16 cellular contexts compared by ENCODE assay signal in the genomic region with DNA sequence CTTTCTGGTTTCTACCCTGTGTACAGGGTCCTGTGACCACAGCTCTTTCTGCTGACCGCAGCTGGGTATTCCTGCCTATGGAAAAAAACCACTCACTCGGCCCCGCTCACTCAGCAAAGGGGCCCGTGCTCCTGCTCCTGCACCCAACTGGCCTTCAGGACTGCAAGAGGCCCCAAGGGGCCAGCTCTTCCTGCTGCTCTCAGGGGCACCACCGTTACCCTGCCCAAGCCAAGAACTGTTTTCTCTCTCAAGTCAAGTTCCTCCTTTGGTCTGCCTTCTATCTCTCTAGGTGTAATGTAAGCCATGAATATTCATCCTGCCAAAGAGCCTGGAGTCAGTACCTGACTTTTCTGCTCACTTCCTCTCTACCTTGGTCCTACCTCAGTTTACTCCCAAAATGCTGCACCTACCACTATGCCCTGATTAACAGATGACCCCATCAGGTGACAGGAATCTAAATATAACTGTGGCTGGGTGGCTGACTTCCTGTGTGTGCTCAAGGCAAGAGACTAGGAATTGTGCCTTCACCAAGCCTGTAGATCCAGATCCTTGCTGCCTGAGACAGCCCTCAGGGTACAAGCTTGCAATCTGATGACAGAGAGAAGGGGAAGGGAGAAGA. TPM values are rescaled to one million over a fixed set of nuclear protein-coding genes. Genes with fewer than 3 reads are reported as not detected.
DNase-seq lines count a peak whose midpoint lies in the region; ATAC-seq, FAIRE-seq and TF ChIP-seq lines count a peak whose summit lies in the region.
"Had no signal": no experiment of that assay in that cellular context is flagged by ENCODE, and none has a peak within 500 bp of the region (broad histone marks: within the 10 kb centered on the region; RNA-seq: fewer than 3 reads in every experiment).

No MANE protein-coding gene starts in this region.

- DNase-seq in activated CD4-positive, alpha-beta memory T cell treated with anti-CD3 and anti-CD28 coated beads, Interleukin-2, amount 10 ng/mL, durations not matched to agents 7 days and 5 days, result no peak
- no peak for DNase-seq in activated CD4-positive, alpha-beta memory T cell treated with anti-CD3 and anti-CD28 coated beads for 36 hours
- DNase-seq in M059J (ENCODE audit: low read depth), result peak; percentile 19
- DNase-seq in K562 (ENCODE audit: extremely low read depth in 1 of 4, low spot score in 3 of 4), result no peak
- DNase-seq in posterior vena cava (ENCODE audit: low spot score), result peak; percentile 77
- DNase-seq in CD8-positive, alpha-beta memory T cell, result no peak
- no peak for DNase-seq in stimulated activated CD4-positive, alpha-beta T cell treated with anti-CD3 and anti-CD28 coated beads, Interleukin-4, amount 100 ng/mL, for 24 hours
- DNase-seq: activated CD4-positive, alpha-beta T cell treated with anti-CD3 and anti-CD28 coated beads, Interleukin-2, amount 50 U/mL, for 48 hours; colonic mucosa; GM23248; NCI-H446 treated with DMSO at 0.1 percent for 48 hours; occipital lobe; SK-N-SH had no signal

- H3K27ac ChIP-seq in K562 (ENCODE audit: extremely low read depth, low read depth, low read length), result no peak overlapping the region
- H3K27ac ChIP-seq in CD8-positive, alpha-beta memory T cell (ENCODE audit: low read depth, low read length), result no peak overlapping the region
- H3K27ac ChIP-seq: colonic mucosa, GM23248 had no signal

- peak overlapping the region; percentile 38 for H3K27ac Mint-ChIP-seq in activated CD4-positive, alpha-beta memory T cell treated with anti-CD3 and anti-CD28 coated beads, Interleukin-2, amount 10 ng/mL, durations not matched to agents 7 days and 5 days
- H3K27ac Mint-ChIP-seq in activated CD4-positive, alpha-beta memory T cell treated with anti-CD3 and anti-CD28 coated beads for 36 hours, result no peak overlapping the region
- H3K27ac Mint-ChIP-seq in CD8-positive, alpha-beta memory T cell, result peak overlapping the region in 3 of 8 donors; percentile 5 to 33 (median 8)
- H3K27ac Mint-ChIP-seq: activated naive CD8-positive, alpha-beta T cell had no signal

- no peaks in the 10 kb centered on the region for H3K9me3 ChIP-seq in K562 (replicated peaks; ENCODE audit: control insufficient read depth, insufficient read depth, low read depth, low read length)
- no peaks in the 10 kb centered on the region for H3K9me3 ChIP-seq in CD8-positive, alpha-beta memory T cell (ENCODE audit: low read length)
- H3K9me3 ChIP-seq: colonic mucosa, SK-N-SH had no signal

- intact Hi-C loops in activated CD4-positive, alpha-beta memory T cell treated with anti-CD3 and anti-CD28 coated beads for 36 hours (cut with micrococcal nuclease), result no loop called here
- intact Hi-C loops in K562 (cut with micrococcal nuclease) (no loop called here), posterior vena cava (cut with DNase I) (no loop called here)

- TF ChIP-seq POLR2A in K562 (conservative IDR thresholded peaks at IDR 0.05), result no peak

- BruUV-seq in K562 (replicated peaks; lab: Mats Ljungman, UMichigan), result no TSS peak

- WGBS in K562 (ENCODE audit: insufficient coverage, low coverage, missing lambda C conversion rate), result 16% methylated on average over 5 of the region's 5 CpGs

- TF ChIP-seq RAD21 in K562 (CRISPR knock-in tag; conservative IDR thresholded peaks at IDR 0.05 in 1 of 2, IDR thresholded peaks at IDR 0.05 in 1 of 2), result no peak

- no peaks in the 10 kb centered on the region for H3K27me3 Mint-ChIP-seq in activated CD4-positive, alpha-beta memory T cell treated with anti-CD3 and anti-CD28 coated beads, Interleukin-2, amount 10 ng/mL, durations not matched to agents 7 days and 5 days
- no peaks in the 10 kb centered on the region for H3K27me3 Mint-ChIP-seq in activated CD4-positive, alpha-beta memory T cell treated with anti-CD3 and anti-CD28 coated beads for 36 hours
- no peaks in the 10 kb centered on the region for H3K27me3 Mint-ChIP-seq in CD8-positive, alpha-beta memory T cell
- H3K27me3 Mint-ChIP-seq: activated naive CD8-positive, alpha-beta T cell had no signal

- POLR2A ChIA-PET in activated CD4-positive, alpha-beta memory T cell treated with anti-CD3 and anti-CD28 coated beads, Interleukin-2, amount 10 ng/mL, durations not matched to agents 7 days and 5 days (lab: Charles Lee), result no interaction called here
- POLR2A ChIA-PET in activated CD4-positive, alpha-beta memory T cell treated with anti-CD3 and anti-CD28 coated beads for 36 hours (lab: Charles Lee), result interaction anchor here (0.5 to 0.6 kb wide), 2 partner anchors 27 to 29 kb away, joined by 3 read pairs; no protein-coding TSS in a partner anchor
- POLR2A ChIA-PET in K562 (lab: Yijun Ruan, JAX), result no interaction called here
- POLR2A ChIA-PET in CD8-positive, alpha-beta memory T cell (lab: Charles Lee), result interaction anchor here (1.1 kb wide), 1 partner anchor 28 kb away, joined by 4 read pairs; no protein-coding TSS in a partner anchor

- TF ChIP-seq EP300 in K562 (IDR thresholded peaks at IDR 0.05; ENCODE audit: low read length), result no peak

- FAIRE-seq in K562 (lab: Jason Lieb, UNC), result no peak
- FAIRE-seq: A204.1 had no signal

- no peaks in the 10 kb centered on the region for H3K9me1 ChIP-seq in K562 (ENCODE audit: control insufficient read depth, insufficient read depth, low read length)

- H3K4me1 Mint-ChIP-seq in activated CD4-positive, alpha-beta memory T cell treated with anti-CD3 and anti-CD28 coated beads, Interleukin-2, amount 10 ng/mL, durations not matched to agents 7 days and 5 days, result peaks cover 15% of the 10 kb centered on the region
- peaks cover 11% of the 10 kb centered on the region for H3K4me1 Mint-ChIP-seq in activated CD4-positive, alpha-beta memory T cell treated with anti-CD3 and anti-CD28 coated beads for 36 hours (ENCODE audit: low read depth)
- peaks cover 8 to 10% (median 9%) of the 10 kb centered on the region in 3 donors for H3K4me1 Mint-ChIP-seq in CD8-positive, alpha-beta memory T cell

- no peaks in the 10 kb centered on the region for H4K20me1 ChIP-seq in K562 (replicated peaks; ENCODE audit: control insufficient read depth, insufficient read depth, low read length)

- peak overlapping the region in 1 of 2 experiments; percentile 17; a peak in 1 of 4 replicates for H3K9ac ChIP-seq in K562 (ENCODE audit: insufficient read depth in 1 of 2, low read depth in 2 of 2, low read length in 2 of 2)
- H3K9ac ChIP-seq: GM23248, SK-N-SH had no signal

- no peak overlapping the region for H3K4me2 ChIP-seq in K562 (ENCODE audit: insufficient read depth, low read length)
- H3K4me2 ChIP-seq: SK-N-SH had no signal

- no peaks in the 10 kb centered on the region for H3K36me3 ChIP-seq in K562 (ENCODE audit: control insufficient read depth, insufficient read depth, low read length)
- H3K36me3 ChIP-seq in CD8-positive, alpha-beta memory T cell (ENCODE audit: insufficient read depth, low read length), result no peaks in the 10 kb centered on the region
- H3K36me3 ChIP-seq: colonic mucosa had no signal

- ATAC-seq in K562 (no peak), GM21576 (IDR thresholded peaks at IDR 0.05; ENCODE audit: unreplicated experiment) (no peak)

- CTCF ChIA-PET in activated CD4-positive, alpha-beta memory T cell treated with anti-CD3 and anti-CD28 coated beads, Interleukin-2, amount 10 ng/mL, durations not matched to agents 7 days and 5 days (lab: Charles Lee), result no interaction called here
- CTCF ChIA-PET in activated CD4-positive, alpha-beta memory T cell treated with anti-CD3 and anti-CD28 coated beads for 36 hours (lab: Charles Lee), result interaction anchor here (0.6 to 1.1 kb wide), 2 partner anchors 58 to 224 kb away, joined by 3 to 4 read pairs; no protein-coding TSS in a partner anchor
- CTCF ChIA-PET in K562 (lab: Yijun Ruan, JAX; ENCODE audit: low intra/inter-chr PET ratio), result no interaction called here
- CTCF ChIA-PET in CD8-positive, alpha-beta memory T cell (lab: Charles Lee), result interaction anchor here (0.9 to 1.1 kb wide), 2 partner anchors 11 to 34 kb away, joined by 3 read pairs; no protein-coding TSS in a partner anchor

- no peak overlapping the region for H3K4me3 ChIP-seq in K562
- H3K4me3 ChIP-seq in CD8-positive, alpha-beta memory T cell (ENCODE audit: low read length), result no peak overlapping the region
- H3K4me3 ChIP-seq: colonic mucosa, GM23248 had no signal

- no peak overlapping the region for H3K4me3 Mint-ChIP-seq in activated CD4-positive, alpha-beta memory T cell treated with anti-CD3 and anti-CD28 coated beads, Interleukin-2, amount 10 ng/mL, durations not matched to agents 7 days and 5 days
- H3K4me3 Mint-ChIP-seq in activated CD4-positive, alpha-beta memory T cell treated with anti-CD3 and anti-CD28 coated beads for 36 hours, result no peak overlapping the region
- peak overlapping the region in 1 of 7 donors; percentile 48 for H3K4me3 Mint-ChIP-seq in CD8-positive, alpha-beta memory T cell
- H3K4me3 Mint-ChIP-seq: activated naive CD8-positive, alpha-beta T cell had no signal

- H2AFZ ChIP-seq in K562 (ENCODE audit: low read depth, low read length), result 0 out of 2 replicates have a peak overlapping the region, but pooled peaks have one; percentile 32
- H2AFZ ChIP-seq: GM23248 had no signal

- H3K27me3 ChIP-seq in K562 (ENCODE audit: control insufficient read depth in 2 of 2, insufficient read depth in 2 of 2, low read length in 2 of 2), result peaks cover 0 to 11% of the 10 kb centered on the region in 2 experiments; a peak in 2 of 5 replicates
- no peaks in the 10 kb centered on the region for H3K27me3 ChIP-seq in CD8-positive, alpha-beta memory T cell (ENCODE audit: insufficient read depth, low read length, poor library complexity, severe bottlenecking)
- H3K27me3 ChIP-seq: colonic mucosa had no signal

- H3K4me1 ChIP-seq in K562 (replicated peaks in 1 of 2; ENCODE audit: control insufficient read depth in 2 of 2, insufficient read depth in 2 of 2, low read length in 2 of 2), result no peaks in the 10 kb centered on the region; a peak in 1 of 5 replicates
- H3K4me1 ChIP-seq in CD8-positive, alpha-beta memory T cell (ENCODE audit: insufficient read depth, low read length), result peaks cover 7% of the 10 kb centered on the region
- H3K4me1 ChIP-seq: colonic mucosa had no signal

- no peaks in the 10 kb centered on the region for H3K36me3 Mint-ChIP-seq in activated CD4-positive, alpha-beta memory T cell treated with anti-CD3 and anti-CD28 coated beads, Interleukin-2, amount 10 ng/mL, durations not matched to agents 7 days and 5 days (ENCODE audit: low read depth)
- no peaks in the 10 kb centered on the region for H3K36me3 Mint-ChIP-seq in activated CD4-positive, alpha-beta memory T cell treated with anti-CD3 and anti-CD28 coated beads for 36 hours
- H3K36me3 Mint-ChIP-seq in CD8-positive, alpha-beta memory T cell, result no peaks in the 10 kb centered on the region
- H3K36me3 Mint-ChIP-seq: activated naive CD8-positive, alpha-beta T cell had no signal

- no peaks in the 10 kb centered on the region for H3K79me2 ChIP-seq in K562 (ENCODE audit: control insufficient read depth, insufficient read depth, low read length)

- TF ChIP-seq CTCF in K562 (IDR thresholded peaks at IDR 0.05 in 2 of 3, conservative IDR thresholded peaks at IDR 0.05 in 1 of 3; ENCODE audit: insufficient read depth in 2 of 3, low read depth in 1 of 3, low read length in 3 of 3), result no peak

- in situ Hi-C loops in K562 (cut with MboI), result no loop called here

- no peaks in the 10 kb centered on the region for H3K9me3 Mint-ChIP-seq in activated CD4-positive, alpha-beta memory T cell treated with anti-CD3 and anti-CD28 coated beads, Interleukin-2, amount 10 ng/mL, durations not matched to agents 7 days and 5 days
- no peaks in the 10 kb centered on the region for H3K9me3 Mint-ChIP-seq in activated CD4-positive, alpha-beta memory T cell treated with anti-CD3 and anti-CD28 coated beads for 36 hours
- no peaks in the 10 kb centered on the region for H3K9me3 Mint-ChIP-seq in CD8-positive, alpha-beta memory T cell

RNA-seq across cellular contexts. Expression of a gene that starts 20.4 kb away (rescaled TPM):
- not detected for total RNA-seq in activated CD4-positive, alpha-beta memory T cell treated with anti-CD3 and anti-CD28 coated beads, Interleukin-2, amount 10 ng/mL, durations not matched to agents 7 days and 5 days
- not detected for total RNA-seq in activated CD4-positive, alpha-beta memory T cell treated with anti-CD3 and anti-CD28 coated beads for 36 hours
- total RNA-seq in M059J (2014; rRNA removed; shearing (Covaris generic)), result not detected in 2 replicates
- total RNA-seq in K562 (2011; cell fraction: chromatin; rRNA removed; ENCODE audit: low replicate concordance), result not detected in 2 replicates
- not detected in 2 replicates for total RNA-seq in K562 (2011; cell fraction: nucleolus; rRNA removed)
- total RNA-seq in K562 (2011; cell fraction: nucleoplasm; rRNA removed), result not detected in 2 replicates
- total RNA-seq in K562 (2014; rRNA removed) (not detected in 2 replicates), K562 (2014; rRNA removed; fragmentation: Illumina TruSeq; extraction: Trizol) (not detected in 2 replicates), K562 (2015; rRNA removed; fragmentation: Illumina TruSeq; extraction: Trizol) (not detected in 2 replicates), K562 (2021) (0.07 and 0.11 TPM in 2 replicates), posterior vena cava (1 to 10 TPM; 4.5 to 7.3 TPM)
- polyA plus RNA-seq in K562 (2011; rRNA removed) (not detected in 2 replicates), K562 (2014; fragmentation: Illumina TruSeq; extraction: Trizol) (0.22 TPM in 1 of 2 replicates, not detected in the other), K562 (2014; fragmentation: Nextera tagmentation; extraction: Ambion mirVana) (under 1 TPM; 0.01 to 0.04 TPM), K562 (2014; rRNA removed) (not detected in 2 replicates)
- polyA plus RNA-seq in K562 (2011; cell fraction: cytosol; rRNA removed), result not detected in 2 replicates
- not detected in 2 replicates for polyA plus RNA-seq in K562 (2011; cell fraction: nucleus; rRNA removed)
- polyA plus RNA-seq in K562 (2012), result 0.07 and 0.10 TPM in 2 replicates
- polyA minus RNA-seq in K562 (2011; rRNA and poly(A)+ RNA removed), result not detected in 2 replicates
- polyA minus RNA-seq in K562 (2011; cell fraction: cytosol; rRNA and poly(A)+ RNA removed), result not detected in 2 replicates
- polyA minus RNA-seq in K562 (2011; cell fraction: nucleus; rRNA and poly(A)+ RNA removed), result not detected in 2 replicates
- under 1 TPM; 0.22 TPM for total RNA-seq in CD8-positive, alpha-beta memory T cell
- 0.81 TPM for polyA plus RNA-seq in CD8-positive, alpha-beta memory T cell
- total RNA-seq: GM23248 had no signal
- polyA plus RNA-seq: SK-N-SH had no signal

RNA-seq across cellular contexts. Expression of a gene that starts 27.1 kb away (rescaled TPM):
- total RNA-seq in activated CD4-positive, alpha-beta memory T cell treated with anti-CD3 and anti-CD28 coated beads, Interleukin-2, amount 10 ng/mL, durations not matched to agents 7 days and 5 days, result 10 to 100 TPM; 37.3 to 37.8 TPM
- total RNA-seq in activated CD4-positive, alpha-beta memory T cell treated with anti-CD3 and anti-CD28 coated beads for 36 hours, result 10 to 100 TPM; 60.7 to 60.8 TPM
- total RNA-seq in M059J (2014; rRNA removed; shearing (Covaris generic)), result 31.7 and 35.0 TPM in 2 replicates
- total RNA-seq in K562 (2011; cell fraction: chromatin; rRNA removed; ENCODE audit: low replicate concordance), result 23.0 and 58.5 TPM in 2 replicates
- 13.4 and 13.7 TPM in 2 replicates for total RNA-seq in K562 (2011; cell fraction: nucleolus; rRNA removed)
- total RNA-seq in K562 (2011; cell fraction: nucleoplasm; rRNA removed), result 24.5 and 26.8 TPM in 2 replicates
- total RNA-seq in K562 (2014; rRNA removed) (30.3 and 36.2 TPM in 2 replicates), K562 (2014; rRNA removed; fragmentation: Illumina TruSeq; extraction: Trizol) (38.9 and 43.3 TPM in 2 replicates), K562 (2015; rRNA removed; fragmentation: Illumina TruSeq; extraction: Trizol) (36.8 and 38.7 TPM in 2 replicates), K562 (2021) (30.1 and 31.8 TPM in 2 replicates), posterior vena cava (10 to 100 TPM; 41.5 to 47.3 TPM)
- polyA plus RNA-seq in K562 (2011; rRNA removed) (19.3 and 30.1 TPM in 2 replicates), K562 (2014; fragmentation: Illumina TruSeq; extraction: Trizol) (26.4 and 31.3 TPM in 2 replicates), K562 (2014; fragmentation: Nextera tagmentation; extraction: Ambion mirVana) (10 to 100 TPM in 1 of 2 experiments, 1 to 10 TPM in 1; 8.2 to 11.5 TPM), K562 (2014; rRNA removed) (19.9 and 20.3 TPM in 2 replicates)
- polyA plus RNA-seq in K562 (2011; cell fraction: cytosol; rRNA removed), result 5.8 and 7.5 TPM in 2 replicates
- 13.9 and 16.4 TPM in 2 replicates for polyA plus RNA-seq in K562 (2011; cell fraction: nucleus; rRNA removed)
- polyA plus RNA-seq in K562 (2012), result 17.1 and 22.4 TPM in 2 replicates
- polyA minus RNA-seq in K562 (2011; rRNA and poly(A)+ RNA removed), result 62.8 and 64.9 TPM in 2 replicates
- 16.2 and 25.6 TPM in 2 replicates for polyA minus RNA-seq in K562 (2011; cell fraction: cytosol; rRNA and poly(A)+ RNA removed)
- 10.1 and 23.0 TPM in 2 replicates for polyA minus RNA-seq in K562 (2011; cell fraction: nucleus; rRNA and poly(A)+ RNA removed)
- 10 to 100 TPM; 60.9 to 64.0 TPM for total RNA-seq in CD8-positive, alpha-beta memory T cell
- polyA plus RNA-seq in CD8-positive, alpha-beta memory T cell, result 44.4 TPM

Comparison
In these comparisons a context has a peak if more than half of its experiments do, and no peak if none do; other contexts are left out.
1. CTCF ChIA-PET loops: an anchor here in activated CD4-positive, alpha-beta memory T cell treated with anti-CD3 and anti-CD28 coated beads for 36 hours (0.6 to 1.1 kb wide) and CD8-positive, alpha-beta memory T cell (0.9 to 1.1 kb wide); none called in activated CD4-positive, alpha-beta memory T cell treated with anti-CD3 and anti-CD28 coated beads, Interleukin-2, amount 10 ng/mL, durations not matched to agents 7 days and 5 days and K562.
2. POLR2A ChIA-PET loops: an anchor here in activated CD4-positive, alpha-beta memory T cell treated with anti-CD3 and anti-CD28 coated beads for 36 hours (0.5 to 0.6 kb wide) and CD8-positive, alpha-beta memory T cell (1.1 kb wide); none called in activated CD4-positive, alpha-beta memory T cell treated with anti-CD3 and anti-CD28 coated beads, Interleukin-2, amount 10 ng/mL, durations not matched to agents 7 days and 5 days and K562.
3. DNase-seq: peak in M059J (single experiment) and posterior vena cava (single experiment); none in activated CD4-positive, alpha-beta memory T cell treated with anti-CD3 and anti-CD28 coated beads, Interleukin-2, amount 10 ng/mL, durations not matched to agents 7 days and 5 days (single experiment), activated CD4-positive, alpha-beta memory T cell treated with anti-CD3 and anti-CD28 coated beads for 36 hours (single experiment), K562 (0 of 4), CD8-positive, alpha-beta memory T cell (0 of 5) and stimulated activated CD4-positive, alpha-beta T cell treated with anti-CD3 and anti-CD28 coated beads, Interleukin-4, amount 100 ng/mL, for 24 hours (single experiment).